13 cellular contexts compared by ENCODE assay signal in genomic region chr2:15984367-15985255, GRCh38. TPM values are rescaled to one million over a fixed set of nuclear protein-coding genes. Genes with fewer than 3 reads are reported as not detected.
A peak's percentile ranks its signal among the peaks of the same experiment; 100 is the strongest.
DNase-seq lines count a peak whose midpoint lies in the region; ATAC-seq lines count a peak whose summit lies in the region.
"Had no signal": no experiment of that assay in that cellular context is flagged by ENCODE, and none has a peak within 500 bp of the region (broad histone marks: within the 10 kb centered on the region; RNA-seq: fewer than 3 reads in every experiment).

No MANE protein-coding gene starts in this region.

- H3K23ac ChIP-seq in mesendoderm (ENCODE audit: low read length), result no peak overlapping the region

- no peaks in the 10 kb centered on the region for H3K9me2 ChIP-seq in GM23248 (ENCODE audit: insufficient read depth)

- no CpG with 5 or more reads among the region's 43 CpGs for WGBS in mesendoderm (ENCODE audit: extremely low coverage, insufficient coverage, low lambda C conversion rate)
- WGBS in GM23248 (ENCODE audit: low coverage in 1 of 2, low lambda C conversion rate in 2 of 2, missing lambda C conversion rate in 2 of 2), 2 experiments, result 57 to 65% methylated on average over 34 to 36 of the region's 43 CpGs

- no peak overlapping the region for H3K4ac ChIP-seq in mesendoderm (ENCODE audit: low read depth, low read length)

- no peak overlapping the region for H3K4me3 ChIP-seq in mesendoderm (ENCODE audit: low read length)
- no peak overlapping the region for H3K4me3 ChIP-seq in GM23248
- H3K4me3 ChIP-seq: ascending aorta had no signal

- H2AFZ ChIP-seq in GM23248, result no peak overlapping the region

- H2BK120ac ChIP-seq in mesendoderm (ENCODE audit: low read depth, low read length), result no peak overlapping the region

- no peak overlapping the region for H2AK5ac ChIP-seq in mesendoderm (ENCODE audit: low read length)

- H3K27ac ChIP-seq in cingulate gyrus (ENCODE audit: low read depth, low read length) (peak overlapping the region; percentile 95), mesendoderm (ENCODE audit: low read depth, low read length) (no peak overlapping the region), substantia nigra (ENCODE audit: low read depth, low read length, poor library complexity, severe bottlenecking) (peak overlapping the region; percentile 91), GM23248 (no peak overlapping the region)
- H3K27ac ChIP-seq: ascending aorta had no signal

- H3K79me1 ChIP-seq in mesendoderm (ENCODE audit: low read length), result no peaks in the 10 kb centered on the region

- H4K5ac ChIP-seq in mesendoderm (ENCODE audit: low read length), result no peak overlapping the region

- H3K9ac ChIP-seq in mesendoderm (ENCODE audit: low read length) (no peak overlapping the region), GM23248 (no peak overlapping the region)

- peak overlapping the region; percentile 40 for H3K56ac ChIP-seq in mesendoderm (ENCODE audit: low read length)

- no peak overlapping the region for H3K4me2 ChIP-seq in mesendoderm (ENCODE audit: low read length)
- no peak overlapping the region for H3K4me2 ChIP-seq in GM23248 (ENCODE audit: unreplicated experiment)

- no peak overlapping the region for H4K8ac ChIP-seq in mesendoderm (ENCODE audit: low read depth, low read length)

- no peak overlapping the region for H3K18ac ChIP-seq in mesendoderm (ENCODE audit: low read length)

- in situ Hi-C loops in GM23248 (cut with MboI), result no loop called here

- DNase-seq in NCI-H2171 (lab: John Stamatoyannopoulos, UW), result peak; percentile 2
- no peak for DNase-seq in NCI-H2171 treated with DMSO at 0.1 percent for 48 hours (lab: John Stamatoyannopoulos, UW)
- DNase-seq in mesendoderm, result peak; percentile 52
- DNase-seq in substantia nigra (lab: John Stamatoyannopoulos, UW), result peak; percentile 39 to 97 (median 87)
- DNase-seq in COR-L47 (lab: John Stamatoyannopoulos, UW), result no peak
- no peak for DNase-seq in GM23248
- DNase-seq: activated CD8-positive, alpha-beta memory T cell treated with anti-CD3 and anti-CD28 coated beads, Interleukin-2, amount 50 U/mL, for 48 hours; GF-D8; Karpas-422 had no signal

- ATAC-seq in HG02885 (IDR thresholded peaks at IDR 0.05; ENCODE audit: poor library complexity, unreplicated experiment), result no peak

- no peaks in the 10 kb centered on the region for H3F3A ChIP-seq in GM23248 (ENCODE audit: insufficient read depth)

- H3K9me3 ChIP-seq in GM23248 (ENCODE audit: low read depth), result no peaks in the 10 kb centered on the region
- H3K9me3 ChIP-seq: ascending aorta had no signal

- H2BK5ac ChIP-seq in mesendoderm (ENCODE audit: low read length), result no peak overlapping the region

- H3K36me3 ChIP-seq in mesendoderm (ENCODE audit: control insufficient read depth, insufficient read depth, low read length) (no peaks in the 10 kb centered on the region), GM23248 (ENCODE audit: low read depth) (no peaks in the 10 kb centered on the region)
- H3K36me3 ChIP-seq: ascending aorta had no signal

- no peak overlapping the region for H2BK15ac ChIP-seq in mesendoderm (replicated peaks; ENCODE audit: low read depth)

- no peaks in the 10 kb centered on the region for H3K79me2 ChIP-seq in mesendoderm (ENCODE audit: control insufficient read depth, insufficient read depth, low read length)
- no peaks in the 10 kb centered on the region for H3K79me2 ChIP-seq in GM23248 (ENCODE audit: insufficient read depth)

- H3K4me1 ChIP-seq in mesendoderm (ENCODE audit: control insufficient read depth, low read depth, low read length) (no peaks in the 10 kb centered on the region), GM23248 (ENCODE audit: insufficient read depth) (no peaks in the 10 kb centered on the region)
- H3K4me1 ChIP-seq: ascending aorta had no signal

- H3K27me3 ChIP-seq in mesendoderm (ENCODE audit: insufficient read depth, low read length, poor library complexity) (no peaks in the 10 kb centered on the region), GM23248 (replicated peaks; ENCODE audit: insufficient read depth) (no peaks in the 10 kb centered on the region)
- H3K27me3 ChIP-seq: ascending aorta had no signal

- no peaks in the 10 kb centered on the region for H4K20me1 ChIP-seq in GM23248 (ENCODE audit: insufficient read depth)

RNA-seq across cellular contexts. Expression of gene MYCN, which starts 44.3 kb away (rescaled TPM):
- 26.6 TPM for polyA plus RNA-seq in mesendoderm (2013, experiment 1 of 2)
- 29.1 TPM for polyA plus RNA-seq in mesendoderm (2013, experiment 2 of 2)
- total RNA-seq in GM23248 (2014; rRNA removed; shearing (Covaris generic)), result not detected in 2 replicates
- not detected in 2 replicates for polyA plus RNA-seq in GM23248 (2016; fragmentation: Nextera tagmentation; extraction: Ambion mirVana)
- total RNA-seq: ascending aorta had no signal
- polyA plus RNA-seq: keratinocyte had no signal

Comparison
In these comparisons a context has a peak if more than half of its experiments do, and no peak if none do; other contexts are left out.
1. DNase-seq: peak in NCI-H2171 (single experiment), mesendoderm (single experiment) and substantia nigra (49 of 49); none in NCI-H2171 treated with DMSO at 0.1 percent for 48 hours (single experiment), COR-L47 (single experiment) and GM23248 (single experiment).
2. H3K27ac ChIP-seq: peak in cingulate gyrus (single experiment) and substantia nigra (single experiment); none in mesendoderm (single experiment) and GM23248 (single experiment).